ENCODE assay signal across 1 cellular context in the genomic region with DNA sequence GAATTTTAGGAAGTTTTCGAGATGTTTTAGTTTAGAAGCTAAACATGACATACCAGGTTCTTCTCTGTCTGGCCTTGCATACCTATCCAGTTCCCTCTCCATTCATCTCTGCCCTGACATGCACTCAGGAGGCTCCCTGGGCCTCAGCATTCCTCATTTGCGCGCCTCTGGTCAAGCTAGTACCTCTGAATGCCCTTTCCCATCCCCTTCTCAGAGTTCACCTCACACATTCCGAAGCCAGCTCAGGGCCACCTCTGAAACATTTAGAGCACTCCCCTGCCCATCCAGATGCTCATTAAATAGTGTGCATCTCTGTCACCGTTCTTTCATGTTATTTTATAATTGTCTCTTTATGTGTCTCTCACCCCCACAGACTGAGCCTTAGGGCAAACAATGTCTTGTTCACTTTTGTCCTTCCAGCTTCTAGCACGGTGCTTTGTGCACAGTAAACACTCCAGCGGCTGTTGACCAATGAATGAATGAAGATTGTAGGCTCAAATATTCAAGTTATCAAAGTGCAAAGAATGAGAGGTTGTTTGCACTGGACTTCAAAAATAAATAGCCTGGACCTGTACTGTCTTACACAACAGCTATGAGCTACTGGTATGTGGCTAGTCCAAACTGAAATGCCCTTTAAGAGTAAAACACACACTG.
TF ChIP-seq lines count a peak whose summit lies in the region.

No MANE protein-coding gene starts in this region.

TF ChIP-seq in HepG2, 621 proteins besides CTCF, POLR2A, EP300 and RAD21 (continued from another document and continues in another):
- TF ChIP-seq, protein P1, sequence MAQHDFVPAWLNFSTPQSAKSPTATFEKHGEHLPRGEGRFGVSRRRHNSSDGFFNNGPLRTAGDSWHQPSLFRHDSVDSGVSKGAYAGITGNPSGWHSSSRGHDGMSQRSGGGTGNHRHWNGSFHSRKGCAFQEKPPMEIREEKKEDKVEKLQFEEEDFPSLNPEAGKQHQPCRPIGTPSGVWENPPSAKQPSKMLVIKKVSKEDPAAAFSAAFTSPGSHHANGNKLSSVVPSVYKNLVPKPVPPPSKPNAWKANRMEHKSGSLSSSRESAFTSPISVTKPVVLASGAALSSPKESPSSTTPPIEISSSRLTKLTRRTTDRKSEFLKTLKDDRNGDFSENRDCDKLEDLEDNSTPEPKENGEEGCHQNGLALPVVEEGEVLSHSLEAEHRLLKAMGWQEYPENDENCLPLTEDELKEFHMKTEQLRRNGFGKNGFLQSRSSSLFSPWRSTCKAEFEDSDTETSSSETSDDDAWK (CRISPR knock-in tag; IDR thresholded peaks at IDR 0.05): no peak
- TF ChIP-seq GTF3A (CRISPR knock-in tag; conservative IDR thresholded peaks at IDR 0.05): 0 out of 2 replicates have a peak, but pooled peaks have one; percentile 23
- no peak for TF ChIP-seq RORA (CRISPR knock-in tag; IDR thresholded peaks at IDR 0.05)
- no peak for TF ChIP-seq PHF8 (CRISPR knock-in tag; IDR thresholded peaks at IDR 0.05)
- TF ChIP-seq, protein P2, sequence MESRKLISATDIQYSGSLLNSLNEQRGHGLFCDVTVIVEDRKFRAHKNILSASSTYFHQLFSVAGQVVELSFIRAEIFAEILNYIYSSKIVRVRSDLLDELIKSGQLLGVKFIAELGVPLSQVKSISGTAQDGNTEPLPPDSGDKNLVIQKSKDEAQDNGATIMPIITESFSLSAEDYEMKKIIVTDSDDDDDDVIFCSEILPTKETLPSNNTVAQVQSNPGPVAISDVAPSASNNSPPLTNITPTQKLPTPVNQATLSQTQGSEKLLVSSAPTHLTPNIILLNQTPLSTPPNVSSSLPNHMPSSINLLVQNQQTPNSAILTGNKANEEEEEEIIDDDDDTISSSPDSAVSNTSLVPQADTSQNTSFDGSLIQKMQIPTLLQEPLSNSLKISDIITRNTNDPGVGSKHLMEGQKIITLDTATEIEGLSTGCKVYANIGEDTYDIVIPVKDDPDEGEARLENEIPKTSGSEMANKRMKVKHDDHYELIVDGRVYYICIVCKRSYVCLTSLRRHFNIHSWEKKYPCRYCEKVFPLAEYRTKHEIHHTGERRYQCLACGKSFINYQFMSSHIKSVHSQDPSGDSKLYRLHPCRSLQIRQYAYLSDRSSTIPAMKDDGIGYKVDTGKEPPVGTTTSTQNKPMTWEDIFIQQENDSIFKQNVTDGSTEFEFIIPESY (CRISPR knock-in tag; IDR thresholded peaks at IDR 0.05): no peak
- TF ChIP-seq FLYWCH1 (CRISPR knock-in tag; IDR thresholded peaks at IDR 0.05): no peak
- no peak for TF ChIP-seq XBP1 (CRISPR knock-in tag; IDR thresholded peaks at IDR 0.05)
- no peak for TF ChIP-seq POLR2AphosphoS2 (IDR thresholded peaks at IDR 0.05; ENCODE audit: low read depth, low read length)
- TF ChIP-seq ZBTB2 (CRISPR knock-in tag; IDR thresholded peaks at IDR 0.05; ENCODE audit: low read depth): no peak
- no peak for TF ChIP-seq ZNF644 (CRISPR knock-in tag; IDR thresholded peaks at IDR 0.05; ENCODE audit: low read depth)
- no peak for TF ChIP-seq SETDB1 (CRISPR knock-in tag; IDR thresholded peaks at IDR 0.05; ENCODE audit: borderline replicate concordance)
- 0 out of 2 replicates have a peak, but pooled peaks have one; percentile 64 for TF ChIP-seq ZBTB25 (CRISPR knock-in tag; IDR thresholded peaks at IDR 0.05)
- TF ChIP-seq ZNF138 (CRISPR knock-in tag; IDR thresholded peaks at IDR 0.05; ENCODE audit: low read depth): no peak
- TF ChIP-seq GABPB1 (CRISPR knock-in tag; IDR thresholded peaks at IDR 0.05): no peak
- no peak for TF ChIP-seq TRIM22 (IDR thresholded peaks at IDR 0.05)
- no peak for TF ChIP-seq THYN1 (CRISPR knock-in tag; IDR thresholded peaks at IDR 0.05; ENCODE audit: borderline replicate concordance, low read depth)
- TF ChIP-seq, protein P3, sequence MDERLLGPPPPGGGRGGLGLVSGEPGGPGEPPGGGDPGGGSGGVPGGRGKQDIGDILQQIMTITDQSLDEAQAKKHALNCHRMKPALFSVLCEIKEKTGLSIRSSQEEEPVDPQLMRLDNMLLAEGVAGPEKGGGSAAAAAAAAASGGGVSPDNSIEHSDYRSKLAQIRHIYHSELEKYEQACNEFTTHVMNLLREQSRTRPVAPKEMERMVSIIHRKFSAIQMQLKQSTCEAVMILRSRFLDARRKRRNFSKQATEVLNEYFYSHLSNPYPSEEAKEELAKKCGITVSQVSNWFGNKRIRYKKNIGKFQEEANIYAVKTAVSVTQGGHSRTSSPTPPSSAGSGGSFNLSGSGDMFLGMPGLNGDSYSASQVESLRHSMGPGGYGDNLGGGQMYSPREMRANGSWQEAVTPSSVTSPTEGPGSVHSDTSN (CRISPR knock-in tag; IDR thresholded peaks at IDR 0.05): no peak; the same call in 1 of the 2 replicates
- no peak for TF ChIP-seq CENPX (CRISPR knock-in tag; IDR thresholded peaks at IDR 0.05)
- no peak for TF ChIP-seq NFE2L2 (IDR thresholded peaks at IDR 0.05; ENCODE audit: low read length)
- TF ChIP-seq SP140L (CRISPR knock-in tag; IDR thresholded peaks at IDR 0.05; ENCODE audit: borderline replicate concordance): no peak; the same call in 1 of the 2 replicates
- no peak for TF ChIP-seq THAP9 (CRISPR knock-in tag; IDR thresholded peaks at IDR 0.05; ENCODE audit: borderline replicate concordance)
- TF ChIP-seq CENPT (CRISPR knock-in tag; IDR thresholded peaks at IDR 0.05; ENCODE audit: low read depth): no peak
- peak; percentile 91 for TF ChIP-seq RXRA (CRISPR knock-in tag; IDR thresholded peaks at IDR 0.05)
- TF ChIP-seq TBP (CRISPR knock-in tag; IDR thresholded peaks at IDR 0.05): no peak
- TF ChIP-seq ZNF234 (CRISPR knock-in tag; conservative IDR thresholded peaks at IDR 0.05): no peak
- TF ChIP-seq IRF2 (CRISPR knock-in tag; IDR thresholded peaks at IDR 0.05): peak; percentile 72
- peak; percentile 96 for TF ChIP-seq PAXIP1 (CRISPR knock-in tag; conservative IDR thresholded peaks at IDR 0.05)
- no peak for TF ChIP-seq ZNF343 (CRISPR knock-in tag; IDR thresholded peaks at IDR 0.05)
- TF ChIP-seq PAX8 (CRISPR knock-in tag; IDR thresholded peaks at IDR 0.05; ENCODE audit: borderline replicate concordance): no peak
- peak; percentile 67; the same call in 1 of the 2 replicates for TF ChIP-seq ETV5 (CRISPR knock-in tag; IDR thresholded peaks at IDR 0.05; ENCODE audit: borderline replicate concordance)
- TF ChIP-seq TCF7L2 (IDR thresholded peaks at IDR 0.05; ENCODE audit: low read depth, low read length): peak; percentile 74
- TF ChIP-seq HOXA7 (CRISPR knock-in tag; IDR thresholded peaks at IDR 0.05): no peak
- no peak for TF ChIP-seq TRIM24 (CRISPR knock-in tag; IDR thresholded peaks at IDR 0.05)
- no peak for TF ChIP-seq ZNF562 (CRISPR knock-in tag; IDR thresholded peaks at IDR 0.05; ENCODE audit: borderline replicate concordance)
- no peak for TF ChIP-seq BORCS8-MEF2B (CRISPR knock-in tag; IDR thresholded peaks at IDR 0.05)
- TF ChIP-seq KAT8 (CRISPR knock-in tag; IDR thresholded peaks at IDR 0.05): peak; percentile 69
- TF ChIP-seq ZMYM4 (CRISPR knock-in tag; IDR thresholded peaks at IDR 0.05): peak; percentile 49; the same call in 1 of the 2 replicates
- TF ChIP-seq HMGA1 (CRISPR knock-in tag; conservative IDR thresholded peaks at IDR 0.05): no peak
- TF ChIP-seq KDM4B (CRISPR knock-in tag; IDR thresholded peaks at IDR 0.05): no peak
- TF ChIP-seq ZFP91 (CRISPR knock-in tag; IDR thresholded peaks at IDR 0.05; ENCODE audit: borderline replicate concordance): 0 out of 2 replicates have a peak, but pooled peaks have one; percentile 4
- TF ChIP-seq KDM1A (CRISPR knock-in tag; IDR thresholded peaks at IDR 0.05): peak; percentile 11; the same call in 1 of the 2 replicates
- TF ChIP-seq SMAD1 (CRISPR knock-in tag; IDR thresholded peaks at IDR 0.05; ENCODE audit: borderline replicate concordance, low read depth): no peak
- no peak for TF ChIP-seq BHLHE40 (IDR thresholded peaks at IDR 0.05; ENCODE audit: low read length)
- TF ChIP-seq NKX3-1 (CRISPR knock-in tag; IDR thresholded peaks at IDR 0.05): peak; percentile 90
- TF ChIP-seq ZSCAN21 (CRISPR knock-in tag; IDR thresholded peaks at IDR 0.05; ENCODE audit: borderline replicate concordance): peak; percentile 74
